ENCODE assay signal across 8 cellular contexts in genomic region chr20:18496740-18497592, GRCh38.
DNase-seq lines count a peak whose midpoint lies in the region; ATAC-seq and TF ChIP-seq lines count a peak whose summit lies in the region.

Gene RBBP9 (minus strand): TSS chr20:18497225. CDS start chr20:18497167, 58 bp downstream.

- in situ Hi-C loops in astrocyte of the cerebellum (cut with HindIII; ENCODE audit: low sequenced_read_pairs): no loop called here

- DNase-seq in NCI-H1694 treated with DMSO at 0.1 percent for 48 hours (lab: John Stamatoyannopoulos, UW): peak; percentile 74
- DNase-seq in T-helper 9 cell: peak; percentile 56
- DNase-seq in astrocyte of the cerebellum (ENCODE audit: low read depth): peak; percentile 38
- DNase-seq in hippocampal formation (lab: John Stamatoyannopoulos, UW): peak; percentile 68 to 82
- DNase-seq in retina: peak; percentile 93
- no peak for DNase-seq in NCI-H187 treated with DMSO at 0.1 percent for 48 hours (lab: John Stamatoyannopoulos, UW)

- TF ChIP-seq CTCF in astrocyte of the cerebellum (IDR thresholded peaks at IDR 0.05; ENCODE audit: low read depth, low read length, missing control alignments): no peak

- peak within 1 kb of the TSS; percentile 75 for H3K4me3 ChIP-seq in astrocyte of the cerebellum (ENCODE audit: low read depth, low read length)

- ATAC-seq in GM18502 (IDR thresholded peaks at IDR 0.05; ENCODE audit: poor library complexity, unreplicated experiment): peak; percentile 98
- peak; percentile 95 for ATAC-seq in HG02884 (IDR thresholded peaks at IDR 0.05; ENCODE audit: unreplicated experiment)
